ENCODE assay signal across 27 cellular contexts in the genomic region with DNA sequence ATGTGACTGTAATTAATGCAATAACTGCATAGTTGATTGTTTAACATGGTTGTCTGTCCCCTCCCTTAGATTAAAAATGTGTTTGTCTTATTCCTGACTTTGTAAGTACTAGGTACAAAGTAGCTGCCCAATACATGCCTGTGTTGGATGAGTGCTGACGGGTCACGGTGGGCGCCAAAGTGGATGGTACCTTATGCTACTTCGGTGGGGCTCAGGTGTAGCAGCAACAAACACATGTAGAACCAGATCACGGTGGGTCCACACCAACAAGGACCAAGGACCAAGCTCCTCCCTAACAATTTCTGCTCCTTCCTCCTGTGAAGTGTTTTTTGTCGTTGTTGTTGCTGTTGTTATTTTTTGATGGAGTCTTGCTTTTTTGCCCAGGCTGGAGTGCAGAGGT.
"Had no signal": no experiment of that assay in that cellular context is flagged by ENCODE, and none has a peak within 500 bp of the region (broad histone marks: within the 10 kb centered on the region; RNA-seq: fewer than 3 reads in every experiment).

No MANE protein-coding gene starts in this region.

- DNase-seq: activated B cell treated with CpG ODN at 0.5 μM for 24 hours; activated CD8-positive, alpha-beta memory T cell treated with anti-CD3 and anti-CD28 coated beads, Interleukin-2, amount 10 ng/mL, durations not matched to agents 7 days and 5 days; activated CD8-positive, alpha-beta T cell treated with anti-CD3 and anti-CD28 coated beads, Interleukin-2, amount 10 ng/mL, durations not matched to agents 7 days and 5 days; activated effector memory CD4-positive, alpha-beta T cell treated with Interleukin-2 at 50 U/mL for 16 hours; activated naive CD4-positive, alpha-beta T cell treated with Interleukin-2 at 50 U/mL for 16 hours; activated T-cell treated with anti-CD3 and anti-CD28 coated beads, Interleukin-2, amount 50 U/mL, for 72 hours; anterior cingulate cortex; brain microvascular endothelial cell; caudate nucleus; endodermal cell; foreskin fibroblast; left lung; mesendoderm; mucosa of descending colon; pancreas; spleen; stimulated activated naive CD4-positive, alpha-beta T cell; T-helper 1 cell had no signal

- H3K4me1 Mint-ChIP-seq: activated B cell treated with CpG ODN at 0.5 μM for 24 hours; activated CD8-positive, alpha-beta memory T cell treated with anti-CD3 and anti-CD28 coated beads, Interleukin-2, amount 10 ng/mL, durations not matched to agents 7 days and 5 days; endodermal cell had no signal

- H3K36me3 ChIP-seq: brain microvascular endothelial cell, left lung, neutrophil, pancreas, right atrium auricular region, spleen had no signal

- H3K27ac ChIP-seq: brain microvascular endothelial cell, left lung, neutrophil, pancreas, spleen had no signal

- H3K4me1 ChIP-seq: left lung, right atrium auricular region, spleen had no signal

- H3K4me3 Mint-ChIP-seq: activated B cell treated with CpG ODN at 0.5 μM for 24 hours; activated CD8-positive, alpha-beta memory T cell treated with anti-CD3 and anti-CD28 coated beads, Interleukin-2, amount 10 ng/mL, durations not matched to agents 7 days and 5 days; activated CD8-positive, alpha-beta T cell treated with anti-CD3 and anti-CD28 coated beads, Interleukin-2, amount 10 ng/mL, durations not matched to agents 7 days and 5 days; activated naive CD8-positive, alpha-beta T cell; activated T-cell treated with anti-CD3 and anti-CD28 coated beads, Interleukin-2, amount 50 U/mL, for 72 hours; dendritic cell treated with granulocyte-macrophage colony-stimulating factor and Interleukin-4, amounts not matched to agents 40 ng/mL and 50 ng/mL, for 4 days; endodermal cell; natural killer cell treated with Interleukin-12 subunit alpha and Interleukin-12 subunit beta and Interleukin-15 and Interleukin-18, amount 100 ng/mL, for 72 hours; T-helper 2 cell treated with Interferon-gamma antibody and Interleukin-4, amounts not matched to agents 5 μg/mL and 100 μg/mL, for 36 hours; type B pancreatic cell had no signal

- H3K27me3 ChIP-seq: brain microvascular endothelial cell, left lung, neutrophil, pancreas, right atrium auricular region, spleen had no signal

- H3K4me3 ChIP-seq: left lung, lung, mucosa of descending colon, pancreas, right atrium auricular region, spleen had no signal

- H3K27ac Mint-ChIP-seq: activated B cell treated with CpG ODN at 0.5 μM for 24 hours; activated CD8-positive, alpha-beta memory T cell treated with anti-CD3 and anti-CD28 coated beads, Interleukin-2, amount 10 ng/mL, durations not matched to agents 7 days and 5 days; activated CD8-positive, alpha-beta T cell treated with anti-CD3 and anti-CD28 coated beads, Interleukin-2, amount 10 ng/mL, durations not matched to agents 7 days and 5 days; activated naive CD8-positive, alpha-beta T cell; activated T-cell treated with anti-CD3 and anti-CD28 coated beads, Interleukin-2, amount 50 U/mL, for 72 hours; dendritic cell treated with granulocyte-macrophage colony-stimulating factor and Interleukin-4, amounts not matched to agents 40 ng/mL and 50 ng/mL, for 4 days; endodermal cell; natural killer cell treated with Interleukin-12 subunit alpha and Interleukin-12 subunit beta and Interleukin-15 and Interleukin-18, amount 100 ng/mL, for 72 hours; T-helper 2 cell treated with Interferon-gamma antibody and Interleukin-4, amounts not matched to agents 5 μg/mL and 100 μg/mL, for 36 hours; type B pancreatic cell had no signal

- H3K36me3 Mint-ChIP-seq: activated CD8-positive, alpha-beta memory T cell treated with anti-CD3 and anti-CD28 coated beads, Interleukin-2, amount 10 ng/mL, durations not matched to agents 7 days and 5 days; activated naive CD8-positive, alpha-beta T cell; natural killer cell treated with Interleukin-12 subunit alpha and Interleukin-12 subunit beta and Interleukin-15 and Interleukin-18, amount 100 ng/mL, for 72 hours; type B pancreatic cell had no signal

- ATAC-seq: activated CD8-positive, alpha-beta memory T cell treated with anti-CD3 and anti-CD28 coated beads, Interleukin-2, amount 10 ng/mL, durations not matched to agents 7 days and 5 days; activated CD8-positive, alpha-beta T cell treated with anti-CD3 and anti-CD28 coated beads, Interleukin-2, amount 10 ng/mL, durations not matched to agents 7 days and 5 days; activated T-cell treated with anti-CD3 and anti-CD28 coated beads, Interleukin-2, amount 50 U/mL, for 72 hours; esophagus mucosa; left lung; mucosa of descending colon; natural killer cell treated with Interleukin-12 subunit alpha and Interleukin-12 subunit beta and Interleukin-15 and Interleukin-18, amount 100 ng/mL, for 72 hours; pancreas had no signal

- H3K9me3 Mint-ChIP-seq: activated B cell treated with CpG ODN at 0.5 μM for 24 hours; activated T-cell treated with anti-CD3 and anti-CD28 coated beads, Interleukin-2, amount 50 U/mL, for 72 hours; dendritic cell treated with granulocyte-macrophage colony-stimulating factor and Interleukin-4, amounts not matched to agents 40 ng/mL and 50 ng/mL, for 4 days; endodermal cell; natural killer cell treated with Interleukin-12 subunit alpha and Interleukin-12 subunit beta and Interleukin-15 and Interleukin-18, amount 100 ng/mL, for 72 hours; T-helper 2 cell treated with Interferon-gamma antibody and Interleukin-4, amounts not matched to agents 5 μg/mL and 100 μg/mL, for 36 hours; type B pancreatic cell had no signal

- H3K9me3 ChIP-seq: left lung, mucosa of descending colon, neutrophil, pancreas, right atrium auricular region, spleen had no signal

- H3K27me3 Mint-ChIP-seq: activated CD8-positive, alpha-beta memory T cell treated with anti-CD3 and anti-CD28 coated beads, Interleukin-2, amount 10 ng/mL, durations not matched to agents 7 days and 5 days had no signal
